33 cellular contexts compared by ENCODE assay signal in genomic region chr18:54726143-54726542, GRCh38.
"Had no signal": no experiment of that assay in that cellular context is flagged by ENCODE, and none has a peak within 500 bp of the region (broad histone marks: within the 10 kb centered on the region; RNA-seq: fewer than 3 reads in every experiment).

No MANE protein-coding gene starts in this region.

- H3K36me3 ChIP-seq: adrenal gland, ascending aorta, breast epithelium, cardiac muscle cell had no signal

- DNase-seq: activated effector memory CD4-positive, alpha-beta T cell treated with anti-CD3 and anti-CD28 coated beads, Interleukin-2, amount 50 U/mL, for 16 hours; activated effector memory CD4-positive, alpha-beta T cell treated with Interleukin-2 at 50 U/mL for 16 hours; activated gamma-delta T cell; activated gamma-delta T cell treated with Interleukin-2 at 50 U/mL for 16 hours; activated naive CD4-positive, alpha-beta T cell; activated naive CD4-positive, alpha-beta T cell treated with anti-CD3 and anti-CD28 coated beads for 36 hours; activated naive CD4-positive, alpha-beta T cell treated with anti-CD3 and anti-CD28 coated beads, Interleukin-2, amount 10 ng/mL, durations not matched to agents 7 days and 5 days; activated naive CD4-positive, alpha-beta T cell treated with anti-CD3 and anti-CD28 coated beads, Interleukin-2, amount 50 U/mL, for 16 hours; activated naive CD4-positive, alpha-beta T cell treated with Interleukin-2 at 50 U/mL for 16 hours; activated naive CD8-positive, alpha-beta T cell treated with anti-CD3 and anti-CD28 coated beads for 36 hours; activated naive CD8-positive, alpha-beta T cell treated with anti-CD3 and anti-CD28 coated beads, Interleukin-2, amount 10 ng/mL, durations not matched to agents 7 days and 5 days; activated naive CD8-positive, alpha-beta T cell treated with anti-CD3 and anti-CD28 coated beads, Interleukin-2, amount 50 U/mL, for 24 hours; activated T-cell treated with anti-CD3 and anti-CD28 coated beads, Interleukin-2, amount 50 U/mL, for 1 hour; activated T-cell treated with anti-CD3 and anti-CD28 coated beads, Interleukin-2, amount 50 U/mL, for 24 hours; activated T-cell treated with anti-CD3 and anti-CD28 coated beads, Interleukin-2, amount 50 U/mL, for 4 hours; activated T-cell treated with anti-CD3 and anti-CD28 coated beads, Interleukin-2, amount 50 U/mL, for 48 hours; activated T-cell treated with anti-CD3 and anti-CD28 coated beads, Interleukin-2, amount 50 U/mL, for 72 hours; adrenal gland; amniotic stem cell; amygdala; anterior cingulate cortex; aorta; body of pancreas; caudate nucleus; central memory CD4-positive, alpha-beta T cell; cerebellar nuclear complex had no signal

- FAIRE-seq: astrocyte, bronchial epithelial cell had no signal

- H3K4me1 ChIP-seq: adrenal gland, ascending aorta, body of pancreas, breast epithelium had no signal

- H3K4me3 ChIP-seq: adrenal gland, ascending aorta, body of pancreas, breast epithelium, cardiac muscle cell had no signal

- H3K9me3 ChIP-seq: adrenal gland, ascending aorta, body of pancreas, breast epithelium had no signal

- H3K27ac ChIP-seq: adrenal gland, ascending aorta, body of pancreas, breast epithelium, cardiac muscle cell had no signal

- H3K27me3 ChIP-seq: adrenal gland, ascending aorta, body of pancreas, breast epithelium, cardiac muscle cell had no signal

- ATAC-seq: activated naive CD4-positive, alpha-beta T cell treated with anti-CD3 and anti-CD28 coated beads, Interleukin-2, amount 50 U/mL, for 72 hours; activated naive CD8-positive, alpha-beta T cell treated with anti-CD3 and anti-CD28 coated beads, Interleukin-2, amount 50 U/mL, for 24 hours; activated T-cell treated with anti-CD3 and anti-CD28 coated beads, Interleukin-2, amount 50 U/mL, for 4 hours; activated T-cell treated with anti-CD3 and anti-CD28 coated beads, Interleukin-2, amount 50 U/mL, for 72 hours; activated T-helper 17 cell treated with anti-CD3 and anti-CD28 coated beads, Interleukin-2, amount 50 U/mL, for 72 hours; body of pancreas had no signal
